In genomic region chr5:91380491-91381133, GRCh38 we compare ENCODE assay signal across 8 cellular contexts. TPM values are rescaled to one million over a fixed set of nuclear protein-coding genes. Genes with fewer than 3 reads are reported as not detected.
A peak's percentile ranks its signal among the peaks of the same experiment; 100 is the strongest.
DNase-seq lines count a peak whose midpoint lies in the region; ATAC-seq and TF ChIP-seq lines count a peak whose summit lies in the region.

No MANE protein-coding gene starts in this region.

- H3K9me3 Mint-ChIP-seq in activated naive CD4-positive, alpha-beta T cell treated with anti-CD3 and anti-CD28 coated beads, Interleukin-2, amount 50 U/mL, for 72 hours: no peaks in the 10 kb centered on the region
- peaks cover 27% of the 10 kb centered on the region for H3K9me3 Mint-ChIP-seq in glutamatergic neuron (ENCODE audit: unreplicated experiment)

- peak in 1 of 2 experiments; percentile 48; a peak in 1 of 4 replicates for TF ChIP-seq EP300 in SK-N-SH (IDR thresholded peaks at IDR 0.05; ENCODE audit: borderline replicate concordance in 1 of 2, low read depth in 1 of 2, low read length in 1 of 2)

- intact Hi-C loops in testis (cut with DNase I; ENCODE audit: low total_unique reads): no loop called here

- DNase-seq in GM04504 (ENCODE audit: low read depth): peak; percentile 92
- peak; percentile 95 for DNase-seq in NB4 (ENCODE audit: low read depth)
- peak; percentile 89 for DNase-seq in SK-N-SH
- peak; percentile 93 to 94 for DNase-seq in activated naive CD4-positive, alpha-beta T cell treated with anti-CD3 and anti-CD28 coated beads, Interleukin-2, amount 50 U/mL, for 72 hours (ENCODE audit: low spot score in 2 of 2)
- DNase-seq in glutamatergic neuron: peak; percentile 99
- DNase-seq in osteoblast (ENCODE audit: insufficient read length, low spot score, missing footprints): peak; percentile 98
- DNase-seq in testis: peak; percentile 100

- H3K27ac Mint-ChIP-seq in activated naive CD4-positive, alpha-beta T cell treated with anti-CD3 and anti-CD28 coated beads, Interleukin-2, amount 50 U/mL, for 72 hours: peak overlapping the region; percentile 92 to 97
- H3K27ac Mint-ChIP-seq in glutamatergic neuron (ENCODE audit: unreplicated experiment): peak overlapping the region; percentile 100

- H3K9me3 ChIP-seq in SK-N-SH (no peaks in the 10 kb centered on the region), osteoblast (ENCODE audit: low read depth, low read length) (no peaks in the 10 kb centered on the region), testis (no peaks in the 10 kb centered on the region)

- H3K4me2 ChIP-seq in SK-N-SH: peak overlapping the region; percentile 82
- H3K4me2 ChIP-seq in osteoblast (ENCODE audit: insufficient read depth, low read length): peak overlapping the region; percentile 94

- H3K4me3 Mint-ChIP-seq in glutamatergic neuron (ENCODE audit: unreplicated experiment): peak overlapping the region; percentile 100

- peak; percentile 46 for ATAC-seq in HG02588 (IDR thresholded peaks at IDR 0.05; ENCODE audit: unreplicated experiment)
- peak; percentile 67 to 68 for ATAC-seq in activated naive CD4-positive, alpha-beta T cell treated with anti-CD3 and anti-CD28 coated beads, Interleukin-2, amount 50 U/mL, for 72 hours

- H3K27me3 ChIP-seq in SK-N-SH (ENCODE audit: insufficient read depth) (no peaks in the 10 kb centered on the region), osteoblast (ENCODE audit: insufficient read depth, low read length) (no peaks in the 10 kb centered on the region), testis (no peaks in the 10 kb centered on the region)

- H3K4me1 ChIP-seq in SK-N-SH (ENCODE audit: control insufficient read depth in 1 of 2, insufficient read depth in 2 of 2, low read depth in 1 of 2, low read length in 1 of 2): peaks cover 17 to 20% of the 10 kb centered on the region in 2 experiments
- peaks cover 27% of the 10 kb centered on the region for H3K4me1 ChIP-seq in osteoblast (ENCODE audit: insufficient read depth, low read length)
- peaks cover 12% of the 10 kb centered on the region for H3K4me1 ChIP-seq in testis

- no peak for TF ChIP-seq RAD21 in SK-N-SH (IDR thresholded peaks at IDR 0.05; ENCODE audit: low read length)

- peaks cover 5 to 12% of the 10 kb centered on the region in 2 donors for H3K36me3 Mint-ChIP-seq in activated naive CD4-positive, alpha-beta T cell treated with anti-CD3 and anti-CD28 coated beads, Interleukin-2, amount 50 U/mL, for 72 hours
- H3K36me3 Mint-ChIP-seq in glutamatergic neuron (ENCODE audit: unreplicated experiment): no peaks in the 10 kb centered on the region

- POLR2A ChIA-PET in SK-N-SH (lab: Yijun Ruan, JAX): interaction anchor here (0.6 to 2.0 kb wide), 18 partner anchors 10 to 448 kb away, joined by 3 to 19 read pairs (median 4); no protein-coding TSS in a partner anchor

- under 1% methylated on average over 23 of the region's 39 CpGs for WGBS in SK-N-SH (ENCODE audit: low lambda C conversion rate)
- 0% methylated on average over 9 to 36 of the region's 39 CpGs for WGBS in testis, 2 donors

- H3K9me2 ChIP-seq in SK-N-SH: 0 out of 2 replicates have a peak, but pooled peaks cover 3% of the 10 kb centered on the region

- H3K4me1 Mint-ChIP-seq in glutamatergic neuron (ENCODE audit: low read depth, unreplicated experiment): peaks cover 7% of the 10 kb centered on the region

- H3K9ac ChIP-seq in SK-N-SH: peak overlapping the region; percentile 100

- H3K27me3 Mint-ChIP-seq in glutamatergic neuron (ENCODE audit: unreplicated experiment): peaks cover 27% of the 10 kb centered on the region

- H2AFZ ChIP-seq in SK-N-SH (ENCODE audit: low read depth): no peak overlapping the region
- H2AFZ ChIP-seq in osteoblast (ENCODE audit: low read length): no peak overlapping the region

- peaks cover 25% of the 10 kb centered on the region; the same call in 1 of the 2 replicates for H4K20me1 ChIP-seq in SK-N-SH (ENCODE audit: insufficient read depth)
- peaks cover 3% of the 10 kb centered on the region for H4K20me1 ChIP-seq in osteoblast (ENCODE audit: insufficient read depth, low read length)

- H3K36me3 ChIP-seq in SK-N-SH (replicated peaks in 1 of 2; ENCODE audit: control insufficient read depth in 1 of 2, insufficient read depth in 2 of 2, low read length in 1 of 2): peaks cover 30 to 38% of the 10 kb centered on the region in 2 experiments
- peaks cover 33% of the 10 kb centered on the region for H3K36me3 ChIP-seq in osteoblast (ENCODE audit: insufficient read depth, low read length)
- H3K36me3 ChIP-seq in testis (ENCODE audit: low read depth, missing control alignments): no peaks in the 10 kb centered on the region

- H3K27ac ChIP-seq in SK-N-SH (ENCODE audit: low read depth in 2 of 2, low read length in 1 of 2) (peak overlapping the region; percentile 100), osteoblast (ENCODE audit: low read depth, low read length) (peak overlapping the region; percentile 100), testis (peak overlapping the region; percentile 99 to 100)

- no peak for TF ChIP-seq CTCF in NB4 (IDR thresholded peaks at IDR 0.05; ENCODE audit: low read depth, low read length)
- no peak for TF ChIP-seq CTCF in SK-N-SH (IDR thresholded peaks at IDR 0.05)
- TF ChIP-seq CTCF in glutamatergic neuron (IDR thresholded peaks at IDR 0.05; ENCODE audit: partially characterized antibody, unreplicated experiment): no peak
- no peak for TF ChIP-seq CTCF in osteoblast (IDR thresholded peaks at IDR 0.05; ENCODE audit: extremely low read depth, low read depth, low read length)
- no peak for TF ChIP-seq CTCF in testis (IDR thresholded peaks at IDR 0.05)

- CTCF ChIA-PET in SK-N-SH (lab: Yijun Ruan, JAX): interaction anchor here (0.9 to 1.0 kb wide), 2 partner anchors 449 to 515 kb away, joined by 4 to 6 read pairs; no protein-coding TSS in a partner anchor

- H3K79me2 ChIP-seq in SK-N-SH (ENCODE audit: insufficient read depth): peaks cover 75% of the 10 kb centered on the region
- H3K79me2 ChIP-seq in osteoblast (ENCODE audit: insufficient read depth, low read length): peaks cover 67% of the 10 kb centered on the region

- TF ChIP-seq POLR2A in NB4 (IDR thresholded peaks at IDR 0.05; ENCODE audit: extremely low read depth, insufficient read length) (no peak), testis (IDR thresholded peaks at IDR 0.05) (peak; percentile 72)

- peaks cover 55% of the 10 kb centered on the region for H3F3A ChIP-seq in SK-N-SH (replicated peaks; ENCODE audit: insufficient read depth)

- H3K4me3 ChIP-seq in NB4 (ENCODE audit: low read depth, low read length) (peak overlapping the region; percentile 83), SK-N-SH (ENCODE audit: low read depth in 2 of 2, low read length in 1 of 2) (peak overlapping the region; percentile 89 to 94), osteoblast (ENCODE audit: insufficient read depth, low read length) (peak overlapping the region; percentile 79), testis (peak overlapping the region; percentile 75 to 90)

TF ChIP-seq in SK-N-SH, 30 proteins besides CTCF, POLR2A, EP300 and RAD21 (continues in another document):
- TF ChIP-seq TEAD4 (IDR thresholded peaks at IDR 0.05; ENCODE audit: borderline replicate concordance, insufficient read depth) (no peak), MEF2A (IDR thresholded peaks at IDR 0.05; ENCODE audit: borderline replicate concordance, low read depth) (no peak), PBX3 (IDR thresholded peaks at IDR 0.05) (no peak), RXRA (IDR thresholded peaks at IDR 0.05; ENCODE audit: borderline replicate concordance, low read depth) (no peak), NRF1 (IDR thresholded peaks at IDR 0.05; ENCODE audit: low read depth, low read length) (no peak), RFX5 (IDR thresholded peaks at IDR 0.05; ENCODE audit: low read length) (peak; percentile 99), YY1 (IDR thresholded peaks at IDR 0.05; ENCODE audit: low read depth) (no peak), CHD2 (IDR thresholded peaks at IDR 0.05; ENCODE audit: low read length, partially characterized antibody) (peak; percentile 42), FOXJ3 (CRISPR knock-in tag; IDR thresholded peaks at IDR 0.05) (no peak), EZH2phosphoT487 (IDR thresholded peaks at IDR 0.05; ENCODE audit: borderline replicate concordance, low read depth) (no peak), MAX (IDR thresholded peaks at IDR 0.05; ENCODE audit: low read depth) (peak; percentile 31; the same call in 1 of the 2 replicates), POLR2AphosphoS5 (IDR thresholded peaks at IDR 0.05; ENCODE audit: low read depth, low read length) (peak; percentile 20; the same call in 1 of the 2 replicates), JUND (IDR thresholded peaks at IDR 0.05) (no peak)

RNA-seq across cellular contexts. Expression of gene ARRDC3, which starts 2.5 kb away (rescaled TPM):
- polyA plus RNA-seq in SK-N-SH (2012; rRNA removed) (24.6 and 26.0 TPM in 2 replicates), testis (ENCODE audit: insufficient read depth, low read depth, low replicate concordance) (30.5 TPM)
- 17.4 and 18.4 TPM in 2 replicates for polyA plus RNA-seq in SK-N-SH (2012; cell fraction: cytosol; rRNA removed)
- polyA plus RNA-seq in SK-N-SH (2012; cell fraction: nucleus; rRNA removed): 28.4 and 68.8 TPM in 2 replicates
- 10 to 100 TPM; 10.4 to 49.4 TPM for total RNA-seq in activated naive CD4-positive, alpha-beta T cell treated with anti-CD3 and anti-CD28 coated beads, Interleukin-2, amount 50 U/mL, for 72 hours
- total RNA-seq in glutamatergic neuron (ENCODE audit: unreplicated experiment) (109 TPM), osteoblast (93.1 and 101 TPM in 2 replicates), testis (10 to 100 TPM; 47.6 to 53.4 TPM)

Comparison
In these comparisons a context has a peak if more than half of its experiments do, and no peak if none do; other contexts are left out.
1. Peak in every context shown above with its lines: DNase-seq, ATAC-seq, H3K4me3 ChIP-seq and H3K27ac ChIP-seq.